ENCODE assay signal across 8 cellular contexts in genomic region chr7:103155331-103156024, GRCh38. TPM values are rescaled to one million over a fixed set of nuclear protein-coding genes. Genes with fewer than 3 reads are reported as not detected.
DNase-seq lines count a peak whose midpoint lies in the region; ATAC-seq and TF ChIP-seq lines count a peak whose summit lies in the region.
"Not testable (repeated sequence)": the region's sequence is repeated elsewhere in the genome, so short reads cannot be mapped to it uniquely, and the experiment has no call there.

No MANE protein-coding gene starts in this region.

- H2AFZ ChIP-seq in OCI-LY1 (ENCODE audit: low read length): not testable (repeated sequence)

- not testable (repeated sequence) for DNase-seq in GM06990 (ENCODE audit: extremely low read depth, insufficient read length); left lobe of liver (ENCODE audit: low spot score)
- peak; percentile 7 for DNase-seq in activated naive CD4-positive, alpha-beta T cell treated with Interleukin-2 at 50 U/mL for 16 hours

- H3K27ac ChIP-seq in OCI-LY1 (ENCODE audit: low read depth, low read length, poor library complexity, severe bottlenecking): not testable (repeated sequence)

- ATAC-seq in GM19452 (IDR thresholded peaks at IDR 0.05; ENCODE audit: unreplicated experiment): peak; percentile 69
- peak; percentile 60 for ATAC-seq in HG03095 (IDR thresholded peaks at IDR 0.05; ENCODE audit: unreplicated experiment)
- ATAC-seq in activated CD4-positive, CD25-positive, alpha-beta regulatory T cell treated with anti-CD3 and anti-CD28 coated beads, Interleukin-2, amount 50 U/mL, for 24 hours: peak; percentile 72 to 77
- peak; percentile 33 for ATAC-seq in left lobe of liver
- ATAC-seq in stimulated activated memory B cell treated with anti-CD40 and anti-IgM and Interleukin-4, amounts not matched to agents 10 μg/mL and 1 μg/mL and 100 μg/mL, for 72 hours: peak; percentile 67

- peak overlapping the region; percentile 54 for H3K4me2 ChIP-seq in OCI-LY1 (ENCODE audit: low read length)

- not testable (repeated sequence) for H3K27me3 ChIP-seq in GM06990 (replicated peaks; ENCODE audit: control insufficient read depth, insufficient read depth, low read length); OCI-LY1 (ENCODE audit: insufficient read depth, low read length)

- H3K27me3 Mint-ChIP-seq in stimulated activated memory B cell treated with anti-CD40 and anti-IgM and Interleukin-4, amounts not matched to agents 10 μg/mL and 1 μg/mL and 100 μg/mL, for 72 hours: not testable (repeated sequence)

- peaks cover 12% of the 10 kb centered on the region for H3K36me3 Mint-ChIP-seq in stimulated activated memory B cell treated with anti-CD40 and anti-IgM and Interleukin-4, amounts not matched to agents 10 μg/mL and 1 μg/mL and 100 μg/mL, for 72 hours

- not testable (repeated sequence) for H3K36me3 ChIP-seq in GM06990 (ENCODE audit: control insufficient read depth, insufficient read depth, low read length); OCI-LY1 (ENCODE audit: insufficient read depth, low read length)

- peak overlapping the region; percentile 36 for H3K4me3 ChIP-seq in GM06990 (replicated peaks; ENCODE audit: low read depth, low read length)
- peak overlapping the region; percentile 36 for H3K4me3 ChIP-seq in OCI-LY1 (ENCODE audit: low read depth, low read length, poor library complexity, severe bottlenecking)

- not testable (repeated sequence) for H3K9ac ChIP-seq in OCI-LY1 (ENCODE audit: low read length)

- peak overlapping the region; percentile 81 for H3K4me3 Mint-ChIP-seq in stimulated activated memory B cell treated with anti-CD40 and anti-IgM and Interleukin-4, amounts not matched to agents 10 μg/mL and 1 μg/mL and 100 μg/mL, for 72 hours

- not testable (repeated sequence) for H4K20me1 ChIP-seq in OCI-LY1 (ENCODE audit: insufficient read depth, low read length)

- peaks cover 24% of the 10 kb centered on the region for H3K4me1 ChIP-seq in OCI-LY1 (ENCODE audit: insufficient read depth, low read length, severe bottlenecking)

- not testable (repeated sequence) for TF ChIP-seq CTCF in GM06990 (IDR thresholded peaks at IDR 0.05; ENCODE audit: insufficient read depth, low read length, poor library complexity, severe bottlenecking); OCI-LY1 (IDR thresholded peaks at IDR 0.05; ENCODE audit: low read length)

- not testable (repeated sequence) for H3K9me2 ChIP-seq in OCI-LY1 (ENCODE audit: low read depth, low read length)

- H3K4me1 Mint-ChIP-seq in stimulated activated memory B cell treated with anti-CD40 and anti-IgM and Interleukin-4, amounts not matched to agents 10 μg/mL and 1 μg/mL and 100 μg/mL, for 72 hours: peaks cover 30% of the 10 kb centered on the region

- peak overlapping the region; percentile 74 for H3K27ac Mint-ChIP-seq in stimulated activated memory B cell treated with anti-CD40 and anti-IgM and Interleukin-4, amounts not matched to agents 10 μg/mL and 1 μg/mL and 100 μg/mL, for 72 hours

- H3K79me2 ChIP-seq in OCI-LY1 (ENCODE audit: insufficient read depth, low read length): not testable (repeated sequence)

- H3F3A ChIP-seq in OCI-LY1 (ENCODE audit: insufficient read depth, low read length): not testable (repeated sequence)

- H3K9me3 ChIP-seq in OCI-LY1 (ENCODE audit: low read length): not testable (repeated sequence)

- H3K9me3 Mint-ChIP-seq in stimulated activated memory B cell treated with anti-CD40 and anti-IgM and Interleukin-4, amounts not matched to agents 10 μg/mL and 1 μg/mL and 100 μg/mL, for 72 hours: not testable (repeated sequence)

RNA-seq across cellular contexts. Expression of gene NAPEPLD, which starts 6.6 kb away (rescaled TPM):
- total RNA-seq in left lobe of liver: 17.2 TPM
